ENCODE assay signal across 1 cellular context in genomic region chr15:88613074-88613944, GRCh38.
TF ChIP-seq lines count a peak whose summit lies in the region.

No MANE protein-coding gene starts in this region.

TF ChIP-seq in WTC11, 78 proteins besides CTCF, POLR2A, EP300 and RAD21 (continued from another document):
- 0 out of 2 replicates have a peak, but pooled peaks have one; percentile 51 for TF ChIP-seq AFF4 (CRISPR knock-in tag; IDR thresholded peaks at IDR 0.05; ENCODE audit: borderline replicate concordance)
- TF ChIP-seq, protein P1, sequence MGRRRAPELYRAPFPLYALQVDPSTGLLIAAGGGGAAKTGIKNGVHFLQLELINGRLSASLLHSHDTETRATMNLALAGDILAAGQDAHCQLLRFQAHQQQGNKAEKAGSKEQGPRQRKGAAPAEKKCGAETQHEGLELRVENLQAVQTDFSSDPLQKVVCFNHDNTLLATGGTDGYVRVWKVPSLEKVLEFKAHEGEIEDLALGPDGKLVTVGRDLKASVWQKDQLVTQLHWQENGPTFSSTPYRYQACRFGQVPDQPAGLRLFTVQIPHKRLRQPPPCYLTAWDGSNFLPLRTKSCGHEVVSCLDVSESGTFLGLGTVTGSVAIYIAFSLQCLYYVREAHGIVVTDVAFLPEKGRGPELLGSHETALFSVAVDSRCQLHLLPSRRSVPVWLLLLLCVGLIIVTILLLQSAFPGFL (CRISPR knock-in tag; IDR thresholded peaks at IDR 0.05; ENCODE audit: borderline replicate concordance) = no peak
